In genomic region chr1:84287389-84287788, GRCh38 we compare ENCODE assay signal across 1 cellular context. TPM values are rescaled to one million over a fixed set of nuclear protein-coding genes. Genes with fewer than 3 reads are reported as not detected.
"Had no signal": no experiment of that assay in that cellular context is flagged by ENCODE, and none has a peak within 500 bp of the region (broad histone marks: within the 10 kb centered on the region; RNA-seq: fewer than 3 reads in every experiment).

No MANE protein-coding gene starts in this region.

RNA-seq across cellular contexts. Expression of gene SAMD13, which starts 14.1 kb away (rescaled TPM):
- total RNA-seq: vagina had no signal
